ENCODE assay signal across 1 cellular context in genomic region chr3:30319713-30320112, GRCh38.
A peak's percentile ranks its signal among the peaks of the same experiment; 100 is the strongest.
TF ChIP-seq lines count a peak whose summit lies in the region.

No MANE protein-coding gene starts in this region.

TF ChIP-seq in HepG2, 621 proteins besides CTCF, POLR2A, EP300 and RAD21 (continued from another document and continues in another):
- TF ChIP-seq RERE (CRISPR knock-in tag; IDR thresholded peaks at IDR 0.05; ENCODE audit: low read depth) (no peak), ELF3 (CRISPR knock-in tag; IDR thresholded peaks at IDR 0.05) (0 out of 2 replicates have a peak, but pooled peaks have one; percentile 28), PRMT3 (CRISPR knock-in tag; IDR thresholded peaks at IDR 0.05; ENCODE audit: borderline replicate concordance, low read depth) (no peak), AGO1 (IDR thresholded peaks at IDR 0.05; ENCODE audit: low read depth, low read length, poor library complexity, severe bottlenecking) (no peak), SRSF4 (IDR thresholded peaks at IDR 0.05; ENCODE audit: low read depth, low read length, poor library complexity, severe bottlenecking) (no peak), SOX13 (IDR thresholded peaks at IDR 0.05) (no peak), SOX13 (CRISPR knock-in tag; conservative IDR thresholded peaks at IDR 0.05 in 1 of 2, IDR thresholded peaks at IDR 0.05 in 1 of 2) (peak in 1 of 2 experiments; percentile 36; a peak in 1 of 4 replicates), TEAD3 (CRISPR knock-in tag; optimal IDR thresholded peaks at IDR 0.05; ENCODE audit: borderline replicate concordance) (peak; percentile 74), GLMP (CRISPR knock-in tag; IDR thresholded peaks at IDR 0.05; ENCODE audit: borderline replicate concordance) (no peak), ZBTB7A (CRISPR knock-in tag; IDR thresholded peaks at IDR 0.05) (no peak), ARNTL (CRISPR knock-in tag; IDR thresholded peaks at IDR 0.05) (no peak), SP5 (CRISPR knock-in tag; IDR thresholded peaks at IDR 0.05; ENCODE audit: borderline replicate concordance, low read depth) (no peak), KMT2B (CRISPR knock-in tag; IDR thresholded peaks at IDR 0.05) (no peak), NFE2L1 (CRISPR knock-in tag; IDR thresholded peaks at IDR 0.05; ENCODE audit: borderline replicate concordance) (no peak), ZNF790 (CRISPR knock-in tag; IDR thresholded peaks at IDR 0.05; ENCODE audit: borderline replicate concordance) (no peak), TEAD2 (CRISPR knock-in tag; IDR thresholded peaks at IDR 0.05) (no peak), FOXP1 (IDR thresholded peaks at IDR 0.05) (no peak), FOXP1 (CRISPR knock-in tag; IDR thresholded peaks at IDR 0.05) (no peak), ZNF335 (CRISPR knock-in tag; IDR thresholded peaks at IDR 0.05) (peak; percentile 68; the same call in 1 of the 2 replicates), ZNF883 (CRISPR knock-in tag; IDR thresholded peaks at IDR 0.05; ENCODE audit: not compliant biosample characterization) (no peak), NR1H2 (CRISPR knock-in tag; IDR thresholded peaks at IDR 0.05; ENCODE audit: borderline replicate concordance, low read depth) (no peak), NFE2L2 (IDR thresholded peaks at IDR 0.05; ENCODE audit: low read length) (no peak), NKX3-1 (CRISPR knock-in tag; IDR thresholded peaks at IDR 0.05) (no peak), HDAC1 (CRISPR knock-in tag; IDR thresholded peaks at IDR 0.05) (peak; percentile 28; the same call in 1 of the 2 replicates), GMEB1 (CRISPR knock-in tag; IDR thresholded peaks at IDR 0.05; ENCODE audit: borderline replicate concordance) (no peak), NFRKB (IDR thresholded peaks at IDR 0.05) (no peak), ZNF768 (CRISPR knock-in tag; IDR thresholded peaks at IDR 0.05) (no peak), ZNF615 (CRISPR knock-in tag; IDR thresholded peaks at IDR 0.05; ENCODE audit: borderline replicate concordance) (no peak), REPIN1 (CRISPR knock-in tag; IDR thresholded peaks at IDR 0.05; ENCODE audit: borderline replicate concordance, low read depth) (no peak; the same call in 1 of the 2 replicates), ZBED4 (CRISPR knock-in tag; IDR thresholded peaks at IDR 0.05; ENCODE audit: borderline replicate concordance) (no peak), THAP9 (CRISPR knock-in tag; IDR thresholded peaks at IDR 0.05; ENCODE audit: borderline replicate concordance) (no peak), GTF3A (CRISPR knock-in tag; conservative IDR thresholded peaks at IDR 0.05) (no peak), HMG20A (CRISPR knock-in tag; IDR thresholded peaks at IDR 0.05; ENCODE audit: borderline replicate concordance) (peak; percentile 44; the same call in 1 of the 2 replicates), ZNF776 (CRISPR knock-in tag; IDR thresholded peaks at IDR 0.05) (no peak), NCOR1 (IDR thresholded peaks at IDR 0.05; ENCODE audit: borderline replicate concordance, low read length) (no peak), IRF2 (CRISPR knock-in tag; IDR thresholded peaks at IDR 0.05) (0 out of 2 replicates have a peak, but pooled peaks have one; percentile 24), SIN3A (IDR thresholded peaks at IDR 0.05; ENCODE audit: borderline replicate concordance, low read depth, low read length) (no peak), MIER3 (CRISPR knock-in tag; IDR thresholded peaks at IDR 0.05; ENCODE audit: borderline replicate concordance) (0 out of 2 replicates have a peak, but pooled peaks have one; percentile 30), DNMT3B (CRISPR knock-in tag; conservative IDR thresholded peaks at IDR 0.05) (no peak), ZNF205 (CRISPR knock-in tag; IDR thresholded peaks at IDR 0.05) (no peak), ZFYVE20 (CRISPR knock-in tag; IDR thresholded peaks at IDR 0.05; ENCODE audit: borderline replicate concordance, low read depth) (no peak)
- TF ChIP-seq, protein P1, sequence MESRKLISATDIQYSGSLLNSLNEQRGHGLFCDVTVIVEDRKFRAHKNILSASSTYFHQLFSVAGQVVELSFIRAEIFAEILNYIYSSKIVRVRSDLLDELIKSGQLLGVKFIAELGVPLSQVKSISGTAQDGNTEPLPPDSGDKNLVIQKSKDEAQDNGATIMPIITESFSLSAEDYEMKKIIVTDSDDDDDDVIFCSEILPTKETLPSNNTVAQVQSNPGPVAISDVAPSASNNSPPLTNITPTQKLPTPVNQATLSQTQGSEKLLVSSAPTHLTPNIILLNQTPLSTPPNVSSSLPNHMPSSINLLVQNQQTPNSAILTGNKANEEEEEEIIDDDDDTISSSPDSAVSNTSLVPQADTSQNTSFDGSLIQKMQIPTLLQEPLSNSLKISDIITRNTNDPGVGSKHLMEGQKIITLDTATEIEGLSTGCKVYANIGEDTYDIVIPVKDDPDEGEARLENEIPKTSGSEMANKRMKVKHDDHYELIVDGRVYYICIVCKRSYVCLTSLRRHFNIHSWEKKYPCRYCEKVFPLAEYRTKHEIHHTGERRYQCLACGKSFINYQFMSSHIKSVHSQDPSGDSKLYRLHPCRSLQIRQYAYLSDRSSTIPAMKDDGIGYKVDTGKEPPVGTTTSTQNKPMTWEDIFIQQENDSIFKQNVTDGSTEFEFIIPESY (CRISPR knock-in tag; IDR thresholded peaks at IDR 0.05), result 0 out of 2 replicates have a peak, but pooled peaks have one; percentile 18
- TF ChIP-seq, protein P2, sequence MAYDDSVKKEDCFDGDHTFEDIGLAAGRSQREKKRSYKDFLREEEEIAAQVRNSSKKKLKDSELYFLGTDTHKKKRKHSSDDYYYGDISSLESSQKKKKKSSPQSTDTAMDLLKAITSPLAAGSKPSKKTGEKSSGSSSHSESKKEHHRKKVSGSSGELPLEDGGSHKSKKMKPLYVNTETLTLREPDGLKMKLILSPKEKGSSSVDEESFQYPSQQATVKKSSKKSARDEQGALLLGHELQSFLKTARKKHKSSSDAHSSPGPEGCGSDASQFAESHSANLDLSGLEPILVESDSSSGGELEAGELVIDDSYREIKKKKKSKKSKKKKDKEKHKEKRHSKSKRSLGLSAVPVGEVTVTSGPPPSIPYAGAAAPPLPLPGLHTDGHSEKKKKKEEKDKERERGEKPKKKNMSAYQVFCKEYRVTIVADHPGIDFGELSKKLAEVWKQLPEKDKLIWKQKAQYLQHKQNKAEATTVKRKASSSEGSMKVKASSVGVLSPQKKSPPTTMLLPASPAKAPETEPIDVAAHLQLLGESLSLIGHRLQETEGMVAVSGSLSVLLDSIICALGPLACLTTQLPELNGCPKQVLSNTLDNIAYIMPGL (CRISPR knock-in tag; IDR thresholded peaks at IDR 0.05; ENCODE audit: borderline replicate concordance in 1 of 2, low read depth in 1 of 2), result peak in 1 of 2 experiments; percentile 68; a peak in 1 of 4 replicates
- TF ChIP-seq, protein P3, sequence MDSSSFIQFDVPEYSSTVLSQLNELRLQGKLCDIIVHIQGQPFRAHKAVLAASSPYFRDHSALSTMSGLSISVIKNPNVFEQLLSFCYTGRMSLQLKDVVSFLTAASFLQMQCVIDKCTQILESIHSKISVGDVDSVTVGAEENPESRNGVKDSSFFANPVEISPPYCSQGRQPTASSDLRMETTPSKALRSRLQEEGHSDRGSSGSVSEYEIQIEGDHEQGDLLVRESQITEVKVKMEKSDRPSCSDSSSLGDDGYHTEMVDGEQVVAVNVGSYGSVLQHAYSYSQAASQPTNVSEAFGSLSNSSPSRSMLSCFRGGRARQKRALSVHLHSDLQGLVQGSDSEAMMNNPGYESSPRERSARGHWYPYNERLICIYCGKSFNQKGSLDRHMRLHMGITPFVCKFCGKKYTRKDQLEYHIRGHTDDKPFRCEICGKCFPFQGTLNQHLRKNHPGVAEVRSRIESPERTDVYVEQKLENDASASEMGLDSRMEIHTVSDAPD (CRISPR knock-in tag; IDR thresholded peaks at IDR 0.05), result no peak
